Comparison of ENCODE assay signal across 1 cellular context in the genomic region with DNA sequence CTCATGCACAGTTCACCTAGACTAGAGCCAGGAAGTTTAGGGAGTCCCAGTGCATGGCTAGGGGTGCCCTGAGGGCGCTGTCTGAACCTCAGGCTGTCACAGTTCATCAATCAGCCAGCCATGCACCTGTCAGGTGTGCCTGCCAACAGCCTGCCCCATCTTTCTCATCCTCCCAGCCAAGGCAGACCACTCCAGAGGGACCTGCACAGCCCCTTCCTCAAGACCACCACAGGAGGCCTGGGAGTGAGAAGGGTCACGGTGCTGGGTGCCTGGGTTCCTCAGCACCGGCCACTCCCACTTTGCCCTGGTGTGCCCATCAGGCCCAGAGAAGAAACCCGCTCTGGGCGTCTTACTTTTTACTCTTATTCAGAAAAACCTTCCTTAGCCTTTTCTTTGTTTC.
TF ChIP-seq lines count a peak whose summit lies in the region.

No MANE protein-coding gene starts in this region.

TF ChIP-seq in H1, 55 proteins besides CTCF, POLR2A, EP300 and RAD21:
- TF ChIP-seq TAF1 (IDR thresholded peaks at IDR 0.05; ENCODE audit: low read depth, low read length) (no peak), SIRT6 (IDR thresholded peaks at IDR 0.05; ENCODE audit: low read length) (no peak), KDM4A (IDR thresholded peaks at IDR 0.05; ENCODE audit: low read depth, low read length, severe bottlenecking) (no peak), TBP (IDR thresholded peaks at IDR 0.05; ENCODE audit: low read depth, low read length) (no peak), TEAD4 (IDR thresholded peaks at IDR 0.05; ENCODE audit: low read depth, low read length) (no peak), CEBPB (IDR thresholded peaks at IDR 0.05; ENCODE audit: low read depth, low read length) (no peak), YY1 (IDR thresholded peaks at IDR 0.05; ENCODE audit: low read depth, low read length) (no peak), SUZ12 (IDR thresholded peaks at IDR 0.05; ENCODE audit: low read length) (no peak), CHD1 (IDR thresholded peaks at IDR 0.05; ENCODE audit: low read depth, low read length) (no peak), CREB1 (IDR thresholded peaks at IDR 0.05) (no peak), RBBP5 (IDR thresholded peaks at IDR 0.05; ENCODE audit: borderline replicate concordance, low read depth, low read length) (no peak), BRCA1 (IDR thresholded peaks at IDR 0.05; ENCODE audit: low read depth, low read length) (no peak), HDAC2 (IDR thresholded peaks at IDR 0.05; ENCODE audit: borderline replicate concordance in 1 of 2, low read depth in 2 of 2, low read length in 2 of 2) (no peak), SP4 (IDR thresholded peaks at IDR 0.05; ENCODE audit: low read length) (no peak), EGR1 (IDR thresholded peaks at IDR 0.05; ENCODE audit: borderline replicate concordance, low read depth, low read length) (no peak), JUN (IDR thresholded peaks at IDR 0.05; ENCODE audit: low read depth, low read length) (no peak), CHD2 (IDR thresholded peaks at IDR 0.05; ENCODE audit: low read length) (no peak), SP1 (IDR thresholded peaks at IDR 0.05; ENCODE audit: low read depth, low read length) (no peak), EZH2 (IDR thresholded peaks at IDR 0.05; ENCODE audit: low read depth, low read length, severe bottlenecking) (no peak)
TF ChIP-seq in H1: peak in this region for 0.
